8 cellular contexts compared by ENCODE assay signal in genomic region chr2:237201461-237202287, GRCh38.
DNase-seq lines count a peak whose midpoint lies in the region; ATAC-seq lines count a peak whose summit lies in the region.

No MANE protein-coding gene starts in this region.

- peak; percentile 7 for DNase-seq in stimulated activated CD4-positive, alpha-beta T cell treated with anti-CD3 and anti-CD28 coated beads, Interleukin-4, amount 100 ng/mL, for 24 hours
- no peak for DNase-seq in stimulated activated CD4-positive, alpha-beta T cell treated with anti-CD3 and anti-CD28 coated beads, Interleukin-15, amount 100 ng/mL, for 24 hours
- DNase-seq in NOMO-1 treated with DMSO at 0.1 percent for 48 hours (lab: John Stamatoyannopoulos, UW; ENCODE audit: unreplicated experiment) (peak; percentile 87), Right ventricle myocardium superior (no peak), stromal cell of bone marrow (ENCODE audit: low read depth) (peak; percentile 93), amygdala (lab: John Stamatoyannopoulos, UW) (no peak), GM19240 (ENCODE audit: insufficient read length, low spot score) (no peak)

- intact Hi-C loops in Right ventricle myocardium superior (cut with DNase I) = no loop called here

- ATAC-seq in Right ventricle myocardium superior (ENCODE audit: poor library complexity) = peak; percentile 22
- no peak for ATAC-seq in GM21423 (IDR thresholded peaks at IDR 0.05; ENCODE audit: unreplicated experiment)

Comparison
In these comparisons a context has a peak if more than half of its experiments do, and no peak if none do; other contexts are left out.
1. DNase-seq: peak in stimulated activated CD4-positive, alpha-beta T cell treated with anti-CD3 and anti-CD28 coated beads, Interleukin-4, amount 100 ng/mL, for 24 hours (single experiment), NOMO-1 treated with DMSO at 0.1 percent for 48 hours (single experiment) and stromal cell of bone marrow (single experiment); none in stimulated activated CD4-positive, alpha-beta T cell treated with anti-CD3 and anti-CD28 coated beads, Interleukin-15, amount 100 ng/mL, for 24 hours (single experiment), Right ventricle myocardium superior (single experiment), amygdala (0 of 56) and GM19240 (single experiment).